In genomic region chr7:68724965-68725364, GRCh38 we compare ENCODE assay signal across 29 cellular contexts.
"Had no signal": no experiment of that assay in that cellular context is flagged by ENCODE, and none has a peak within 500 bp of the region (broad histone marks: within the 10 kb centered on the region; RNA-seq: fewer than 3 reads in every experiment).

No MANE protein-coding gene starts in this region.

- FAIRE-seq: endometrium, endothelial cell of umbilical vein had no signal

- H3K9me3 ChIP-seq: ascending aorta, breast epithelium, colonic mucosa, esophagus squamous epithelium, gastroesophageal sphincter, heart right ventricle had no signal

- H3K4me3 ChIP-seq: ascending aorta, breast epithelium, cardiac muscle cell, colonic mucosa, esophagus squamous epithelium, gastroesophageal sphincter, heart right ventricle had no signal

- H3K4me1 ChIP-seq: ascending aorta, breast epithelium, colonic mucosa, esophagus squamous epithelium, gastroesophageal sphincter, heart right ventricle had no signal

- DNase-seq: activated CD4-positive, alpha-beta memory T cell treated with anti-CD3 and anti-CD28 coated beads, Interleukin-2, amount 10 ng/mL, durations not matched to agents 7 days and 5 days; activated CD4-positive, alpha-beta T cell treated with anti-CD3 and anti-CD28 coated beads for 1 hour; activated CD4-positive, alpha-beta T cell treated with anti-CD3 and anti-CD28 coated beads for 4 hours; activated CD4-positive, alpha-beta T cell treated with anti-CD3 and anti-CD28 coated beads, Interleukin-2, amount 10 ng/mL, durations not matched to agents 7 days and 5 days; activated CD4-positive, alpha-beta T cell treated with anti-CD3 and anti-CD28 coated beads, Interleukin-2, amount 50 U/mL, for 4 hours; activated CD8-positive, alpha-beta memory T cell treated with anti-CD3 and anti-CD28 coated beads, Interleukin-2, amount 50 U/mL, for 48 hours; activated gamma-delta T cell; activated naive CD4-positive, alpha-beta T cell; activated naive CD4-positive, alpha-beta T cell treated with anti-CD3 and anti-CD28 coated beads, Interleukin-2, amount 10 ng/mL, durations not matched to agents 7 days and 5 days; activated naive CD8-positive, alpha-beta T cell treated with anti-CD3 and anti-CD28 coated beads, Interleukin-2, amount 10 ng/mL, durations not matched to agents 7 days and 5 days; activated T-cell treated with anti-CD3 and anti-CD28 coated beads for 4 hours; activated T-cell treated with anti-CD3 and anti-CD28 coated beads, Interleukin-2, amount 50 U/mL, for 24 hours; activated T-cell treated with anti-CD3 and anti-CD28 coated beads, Interleukin-2, amount 50 U/mL, for 72 hours; central memory CD4-positive, alpha-beta T cell; cerebellar nuclear complex; colonic mucosa; effector CD8-positive, alpha-beta T cell; esophagus squamous epithelium; foreskin melanocyte; heart right ventricle; T-helper 2 cell had no signal

- H3K27me3 ChIP-seq: ascending aorta, breast epithelium, colonic mucosa, gastroesophageal sphincter had no signal

- H3K36me3 ChIP-seq: ascending aorta, breast epithelium, cardiac muscle cell, colonic mucosa, esophagus squamous epithelium, gastroesophageal sphincter, heart right ventricle had no signal

- ATAC-seq: activated naive CD4-positive, alpha-beta T cell treated with anti-CD3 and anti-CD28 coated beads, Interleukin-2, amount 50 U/mL, for 72 hours; activated T-cell treated with anti-CD3 and anti-CD28 coated beads, Interleukin-2, amount 50 U/mL, for 72 hours; gastroesophageal sphincter; heart right ventricle had no signal

- H3K27ac ChIP-seq: ascending aorta, breast epithelium, cardiac muscle cell, colonic mucosa, epithelial cell of prostate, esophagus squamous epithelium, gastroesophageal sphincter, heart right ventricle had no signal
